ENCODE assay signal across 1 cellular context in genomic region chr20:10633708-10634107, GRCh38.
TF ChIP-seq lines count a peak whose summit lies in the region.

No MANE protein-coding gene starts in this region.

TF ChIP-seq in IMR-90, 13 proteins besides CTCF, POLR2A, EP300 and RAD21:
- no peak for TF ChIP-seq RCOR1 (IDR thresholded peaks at IDR 0.05; ENCODE audit: insufficient replicate concordance, low read length)
- no peak for TF ChIP-seq MAZ (IDR thresholded peaks at IDR 0.05; ENCODE audit: borderline replicate concordance, low read depth, low read length)
- TF ChIP-seq NFE2L2 (IDR thresholded peaks at IDR 0.05; ENCODE audit: low read depth, low read length): no peak
- no peak for TF ChIP-seq RFX5 (IDR thresholded peaks at IDR 0.05; ENCODE audit: low read depth, low read length)
- TF ChIP-seq CHD1 (IDR thresholded peaks at IDR 0.05; ENCODE audit: low read depth, low read length): no peak
- TF ChIP-seq MXI1 (IDR thresholded peaks at IDR 0.05; ENCODE audit: borderline replicate concordance, low read depth, low read length): no peak
- TF ChIP-seq ELK1 (IDR thresholded peaks at IDR 0.05; ENCODE audit: borderline replicate concordance, low read depth, low read length): no peak
- TF ChIP-seq FOS (IDR thresholded peaks at IDR 0.05; ENCODE audit: low read depth, low read length): no peak
- no peak for TF ChIP-seq BHLHE40 (IDR thresholded peaks at IDR 0.05; ENCODE audit: low read depth, low read length)
- TF ChIP-seq SMC3 (IDR thresholded peaks at IDR 0.05; ENCODE audit: low read depth, low read length): no peak
- no peak for TF ChIP-seq MAFK (IDR thresholded peaks at IDR 0.05; ENCODE audit: low read depth, low read length)
- TF ChIP-seq CEBPB (IDR thresholded peaks at IDR 0.05; ENCODE audit: low read depth, low read length): no peak
